ENCODE assay signal across 1 cellular context in genomic region chr3:16309558-16309957, GRCh38.
A peak's percentile ranks its signal among the peaks of the same experiment; 100 is the strongest.
TF ChIP-seq lines count a peak whose summit lies in the region.

No MANE protein-coding gene starts in this region.

TF ChIP-seq in K562, 482 proteins besides CTCF, POLR2A, EP300 and RAD21 (continued from another document and continues in another):
- TF ChIP-seq ZNF311 (CRISPR knock-in tag; IDR thresholded peaks at IDR 0.05) (no peak), NFYB (IDR thresholded peaks at IDR 0.05; ENCODE audit: extremely low read depth, insufficient read length) (no peak), CHD2 (IDR thresholded peaks at IDR 0.05; ENCODE audit: low read depth, low read length) (no peak), ZFP91 (CRISPR knock-in tag; IDR thresholded peaks at IDR 0.05) (no peak), ETV6 (IDR thresholded peaks at IDR 0.05; ENCODE audit: borderline replicate concordance in 1 of 2, low read depth in 2 of 2, low read length in 1 of 2) (no peak), ETV6 (CRISPR knock-in tag; IDR thresholded peaks at IDR 0.05; ENCODE audit: borderline replicate concordance) (no peak), THAP12 (CRISPR knock-in tag; IDR thresholded peaks at IDR 0.05) (no peak), EZH2 (IDR thresholded peaks at IDR 0.05; ENCODE audit: borderline replicate concordance, low read depth, low read length) (no peak), MTA1 (IDR thresholded peaks at IDR 0.05; ENCODE audit: borderline replicate concordance) (peak; percentile 24; the same call in 1 of the 2 replicates), ZNF232 (CRISPR knock-in tag; IDR thresholded peaks at IDR 0.05) (no peak), PHB (CRISPR knock-in tag; IDR thresholded peaks at IDR 0.05) (no peak), EHMT2 (IDR thresholded peaks at IDR 0.05) (peak; percentile 77), ZNF644 (tag; IDR thresholded peaks at IDR 0.05; ENCODE audit: low read depth) (no peak), PRPF4 (IDR thresholded peaks at IDR 0.05; ENCODE audit: insufficient read depth, low read depth, low read length, poor library complexity, severe bottlenecking) (no peak), STAT6 (CRISPR knock-in tag; IDR thresholded peaks at IDR 0.05) (no peak), STAG1 (CRISPR knock-in tag; IDR thresholded peaks at IDR 0.05; ENCODE audit: borderline replicate concordance) (no peak), KAT8 (IDR thresholded peaks at IDR 0.05; ENCODE audit: low read depth) (no peak), ZBTB11 (CRISPR knock-in tag; IDR thresholded peaks at IDR 0.05) (no peak), MCM2 (IDR thresholded peaks at IDR 0.05; ENCODE audit: low read depth) (no peak), ZKSCAN8 (CRISPR knock-in tag; IDR thresholded peaks at IDR 0.05) (no peak), SIN3B (IDR thresholded peaks at IDR 0.05; ENCODE audit: low read depth) (no peak), ATF7 (IDR thresholded peaks at IDR 0.05) (peak; percentile 53)
- TF ChIP-seq, protein P1, sequence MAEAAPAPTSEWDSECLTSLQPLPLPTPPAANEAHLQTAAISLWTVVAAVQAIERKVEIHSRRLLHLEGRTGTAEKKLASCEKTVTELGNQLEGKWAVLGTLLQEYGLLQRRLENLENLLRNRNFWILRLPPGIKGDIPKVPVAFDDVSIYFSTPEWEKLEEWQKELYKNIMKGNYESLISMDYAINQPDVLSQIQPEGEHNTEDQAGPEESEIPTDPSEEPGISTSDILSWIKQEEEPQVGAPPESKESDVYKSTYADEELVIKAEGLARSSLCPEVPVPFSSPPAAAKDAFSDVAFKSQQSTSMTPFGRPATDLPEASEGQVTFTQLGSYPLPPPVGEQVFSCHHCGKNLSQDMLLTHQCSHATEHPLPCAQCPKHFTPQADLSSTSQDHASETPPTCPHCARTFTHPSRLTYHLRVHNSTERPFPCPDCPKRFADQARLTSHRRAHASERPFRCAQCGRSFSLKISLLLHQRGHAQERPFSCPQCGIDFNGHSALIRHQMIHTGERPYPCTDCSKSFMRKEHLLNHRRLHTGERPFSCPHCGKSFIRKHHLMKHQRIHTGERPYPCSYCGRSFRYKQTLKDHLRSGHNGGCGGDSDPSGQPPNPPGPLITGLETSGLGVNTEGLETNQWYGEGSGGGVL (CRISPR knock-in tag; IDR thresholded peaks at IDR 0.05): no peak
- TF ChIP-seq, protein P2, sequence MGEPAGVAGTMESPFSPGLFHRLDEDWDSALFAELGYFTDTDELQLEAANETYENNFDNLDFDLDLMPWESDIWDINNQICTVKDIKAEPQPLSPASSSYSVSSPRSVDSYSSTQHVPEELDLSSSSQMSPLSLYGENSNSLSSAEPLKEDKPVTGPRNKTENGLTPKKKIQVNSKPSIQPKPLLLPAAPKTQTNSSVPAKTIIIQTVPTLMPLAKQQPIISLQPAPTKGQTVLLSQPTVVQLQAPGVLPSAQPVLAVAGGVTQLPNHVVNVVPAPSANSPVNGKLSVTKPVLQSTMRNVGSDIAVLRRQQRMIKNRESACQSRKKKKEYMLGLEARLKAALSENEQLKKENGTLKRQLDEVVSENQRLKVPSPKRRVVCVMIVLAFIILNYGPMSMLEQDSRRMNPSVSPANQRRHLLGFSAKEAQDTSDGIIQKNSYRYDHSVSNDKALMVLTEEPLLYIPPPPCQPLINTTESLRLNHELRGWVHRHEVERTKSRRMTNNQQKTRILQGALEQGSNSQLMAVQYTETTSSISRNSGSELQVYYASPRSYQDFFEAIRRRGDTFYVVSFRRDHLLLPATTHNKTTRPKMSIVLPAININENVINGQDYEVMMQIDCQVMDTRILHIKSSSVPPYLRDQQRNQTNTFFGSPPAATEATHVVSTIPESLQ (CRISPR knock-in tag; IDR thresholded peaks at IDR 0.05): no peak
- TF ChIP-seq, protein P3, sequence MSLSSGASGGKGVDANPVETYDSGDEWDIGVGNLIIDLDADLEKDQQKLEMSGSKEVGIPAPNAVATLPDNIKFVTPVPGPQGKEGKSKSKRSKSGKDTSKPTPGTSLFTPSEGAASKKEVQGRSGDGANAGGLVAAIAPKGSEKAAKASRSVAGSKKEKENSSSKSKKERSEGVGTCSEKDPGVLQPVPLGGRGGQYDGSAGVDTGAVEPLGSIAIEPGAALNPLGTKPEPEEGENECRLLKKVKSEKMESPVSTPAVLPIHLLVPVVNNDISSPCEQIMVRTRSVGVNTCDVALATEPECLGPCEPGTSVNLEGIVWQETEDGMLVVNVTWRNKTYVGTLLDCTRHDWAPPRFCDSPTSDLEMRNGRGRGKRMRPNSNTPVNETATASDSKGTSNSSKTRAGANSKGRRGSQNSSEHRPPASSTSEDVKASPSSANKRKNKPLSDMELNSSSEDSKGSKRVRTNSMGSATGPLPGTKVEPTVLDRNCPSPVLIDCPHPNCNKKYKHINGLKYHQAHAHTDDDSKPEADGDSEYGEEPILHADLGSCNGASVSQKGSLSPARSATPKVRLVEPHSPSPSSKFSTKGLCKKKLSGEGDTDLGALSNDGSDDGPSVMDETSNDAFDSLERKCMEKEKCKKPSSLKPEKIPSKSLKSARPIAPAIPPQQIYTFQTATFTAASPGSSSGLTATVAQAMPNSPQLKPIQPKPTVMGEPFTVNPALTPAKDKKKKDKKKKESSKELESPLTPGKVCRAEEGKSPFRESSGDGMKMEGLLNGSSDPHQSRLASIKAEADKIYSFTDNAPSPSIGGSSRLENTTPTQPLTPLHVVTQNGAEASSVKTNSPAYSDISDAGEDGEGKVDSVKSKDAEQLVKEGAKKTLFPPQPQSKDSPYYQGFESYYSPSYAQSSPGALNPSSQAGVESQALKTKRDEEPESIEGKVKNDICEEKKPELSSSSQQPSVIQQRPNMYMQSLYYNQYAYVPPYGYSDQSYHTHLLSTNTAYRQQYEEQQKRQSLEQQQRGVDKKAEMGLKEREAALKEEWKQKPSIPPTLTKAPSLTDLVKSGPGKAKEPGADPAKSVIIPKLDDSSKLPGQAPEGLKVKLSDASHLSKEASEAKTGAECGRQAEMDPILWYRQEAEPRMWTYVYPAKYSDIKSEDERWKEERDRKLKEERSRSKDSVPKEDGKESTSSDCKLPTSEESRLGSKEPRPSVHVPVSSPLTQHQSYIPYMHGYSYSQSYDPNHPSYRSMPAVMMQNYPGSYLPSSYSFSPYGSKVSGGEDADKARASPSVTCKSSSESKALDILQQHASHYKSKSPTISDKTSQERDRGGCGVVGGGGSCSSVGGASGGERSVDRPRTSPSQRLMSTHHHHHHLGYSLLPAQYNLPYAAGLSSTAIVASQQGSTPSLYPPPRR (CRISPR knock-in tag; IDR thresholded peaks at IDR 0.05; ENCODE audit: borderline replicate concordance): no peak
- TF ChIP-seq, protein P4, sequence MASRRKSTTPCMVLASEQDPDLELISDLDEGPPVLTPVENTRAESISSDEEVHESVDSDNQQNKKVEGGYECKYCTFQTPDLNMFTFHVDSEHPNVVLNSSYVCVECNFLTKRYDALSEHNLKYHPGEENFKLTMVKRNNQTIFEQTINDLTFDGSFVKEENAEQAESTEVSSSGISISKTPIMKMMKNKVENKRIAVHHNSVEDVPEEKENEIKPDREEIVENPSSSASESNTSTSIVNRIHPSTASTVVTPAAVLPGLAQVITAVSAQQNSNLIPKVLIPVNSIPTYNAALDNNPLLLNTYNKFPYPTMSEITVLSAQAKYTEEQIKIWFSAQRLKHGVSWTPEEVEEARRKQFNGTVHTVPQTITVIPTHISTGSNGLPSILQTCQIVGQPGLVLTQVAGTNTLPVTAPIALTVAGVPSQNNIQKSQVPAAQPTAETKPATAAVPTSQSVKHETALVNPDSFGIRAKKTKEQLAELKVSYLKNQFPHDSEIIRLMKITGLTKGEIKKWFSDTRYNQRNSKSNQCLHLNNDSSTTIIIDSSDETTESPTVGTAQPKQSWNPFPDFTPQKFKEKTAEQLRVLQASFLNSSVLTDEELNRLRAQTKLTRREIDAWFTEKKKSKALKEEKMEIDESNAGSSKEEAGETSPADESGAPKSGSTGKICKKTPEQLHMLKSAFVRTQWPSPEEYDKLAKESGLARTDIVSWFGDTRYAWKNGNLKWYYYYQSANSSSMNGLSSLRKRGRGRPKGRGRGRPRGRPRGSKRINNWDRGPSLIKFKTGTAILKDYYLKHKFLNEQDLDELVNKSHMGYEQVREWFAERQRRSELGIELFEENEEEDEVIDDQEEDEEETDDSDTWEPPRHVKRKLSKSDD (conservative IDR thresholded peaks at IDR 0.05; ENCODE audit: low read length): no peak
- TF ChIP-seq, protein P5, sequence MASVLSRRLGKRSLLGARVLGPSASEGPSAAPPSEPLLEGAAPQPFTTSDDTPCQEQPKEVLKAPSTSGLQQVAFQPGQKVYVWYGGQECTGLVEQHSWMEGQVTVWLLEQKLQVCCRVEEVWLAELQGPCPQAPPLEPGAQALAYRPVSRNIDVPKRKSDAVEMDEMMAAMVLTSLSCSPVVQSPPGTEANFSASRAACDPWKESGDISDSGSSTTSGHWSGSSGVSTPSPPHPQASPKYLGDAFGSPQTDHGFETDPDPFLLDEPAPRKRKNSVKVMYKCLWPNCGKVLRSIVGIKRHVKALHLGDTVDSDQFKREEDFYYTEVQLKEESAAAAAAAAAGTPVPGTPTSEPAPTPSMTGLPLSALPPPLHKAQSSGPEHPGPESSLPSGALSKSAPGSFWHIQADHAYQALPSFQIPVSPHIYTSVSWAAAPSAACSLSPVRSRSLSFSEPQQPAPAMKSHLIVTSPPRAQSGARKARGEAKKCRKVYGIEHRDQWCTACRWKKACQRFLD (CRISPR knock-in tag; IDR thresholded peaks at IDR 0.05): no peak
- TF ChIP-seq, protein P6, sequence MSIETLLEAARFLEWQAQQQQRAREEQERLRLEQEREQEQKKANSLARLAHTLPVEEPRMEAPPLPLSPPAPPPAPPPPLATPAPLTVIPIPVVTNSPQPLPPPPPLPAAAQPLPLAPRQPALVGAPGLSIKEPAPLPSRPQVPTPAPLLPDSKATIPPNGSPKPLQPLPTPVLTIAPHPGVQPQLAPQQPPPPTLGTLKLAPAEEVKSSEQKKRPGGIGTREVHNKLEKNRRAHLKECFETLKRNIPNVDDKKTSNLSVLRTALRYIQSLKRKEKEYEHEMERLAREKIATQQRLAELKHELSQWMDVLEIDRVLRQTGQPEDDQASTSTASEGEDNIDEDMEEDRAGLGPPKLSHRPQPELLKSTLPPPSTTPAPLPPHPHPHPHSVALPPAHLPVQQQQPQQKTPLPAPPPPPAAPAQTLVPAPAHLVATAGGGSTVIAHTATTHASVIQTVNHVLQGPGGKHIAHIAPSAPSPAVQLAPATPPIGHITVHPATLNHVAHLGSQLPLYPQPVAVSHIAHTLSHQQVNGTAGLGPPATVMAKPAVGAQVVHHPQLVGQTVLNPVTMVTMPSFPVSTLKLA (conservative IDR thresholded peaks at IDR 0.05): no peak
